25 cellular contexts compared by ENCODE assay signal in genomic region chr6:151097207-151097606, GRCh38.
"Had no signal": no experiment of that assay in that cellular context is flagged by ENCODE, and none has a peak within 500 bp of the region (broad histone marks: within the 10 kb centered on the region; RNA-seq: fewer than 3 reads in every experiment).

No MANE protein-coding gene starts in this region.

- H3K27ac ChIP-seq: epithelial cell of prostate, gastrocnemius medialis, lower lobe of right lung, neural progenitor cell, parathyroid adenoma, thyroid gland, vagina had no signal

- H3K27ac Mint-ChIP-seq: dendritic cell treated with granulocyte-macrophage colony-stimulating factor and Interleukin-4, amounts not matched to agents 40 ng/mL and 50 ng/mL, for 4 days; endodermal cell; naive thymus-derived CD8-positive, alpha-beta T cell; progenitor cell of endocrine pancreas; stimulated activated naive CD8-positive, alpha-beta T cell treated with anti-CD3 and anti-CD28 coated beads, Interleukin-15, amount 100 ng/mL, for 72 hours had no signal

- FAIRE-seq: keratinocyte had no signal

- H3K9me3 ChIP-seq: gastrocnemius medialis, lower lobe of right lung, thyroid gland, vagina had no signal

- ATAC-seq: esophagus mucosa; gastrocnemius medialis; left ventricle myocardium superior; lower lobe of right lung; naive thymus-derived CD8-positive, alpha-beta T cell; sciatic nerve; stimulated activated naive CD8-positive, alpha-beta T cell treated with anti-CD3 and anti-CD28 coated beads, Interleukin-15, amount 100 ng/mL, for 72 hours had no signal

- H3K4me1 Mint-ChIP-seq: naive thymus-derived CD8-positive, alpha-beta T cell had no signal

- H3K4me3 Mint-ChIP-seq: dendritic cell treated with granulocyte-macrophage colony-stimulating factor and Interleukin-4, amounts not matched to agents 40 ng/mL and 50 ng/mL, for 4 days; endodermal cell; naive thymus-derived CD8-positive, alpha-beta T cell; neural progenitor cell; stimulated activated naive CD8-positive, alpha-beta T cell treated with anti-CD3 and anti-CD28 coated beads, Interleukin-15, amount 100 ng/mL, for 72 hours had no signal

- H3K4me2 ChIP-seq: neural progenitor cell, smooth muscle cell had no signal

- H3K27me3 Mint-ChIP-seq: dendritic cell treated with granulocyte-macrophage colony-stimulating factor and Interleukin-4, amounts not matched to agents 40 ng/mL and 50 ng/mL, for 4 days; naive thymus-derived CD8-positive, alpha-beta T cell; progenitor cell of endocrine pancreas; stimulated activated naive CD8-positive, alpha-beta T cell treated with anti-CD3 and anti-CD28 coated beads, Interleukin-15, amount 100 ng/mL, for 72 hours had no signal

- H3K36me3 ChIP-seq: gastrocnemius medialis, neural progenitor cell, thyroid gland, vagina had no signal

- H3K27me3 ChIP-seq: gastrocnemius medialis, neural progenitor cell, thyroid gland, vagina had no signal

- H3K9me3 Mint-ChIP-seq: dendritic cell treated with granulocyte-macrophage colony-stimulating factor and Interleukin-4, amounts not matched to agents 40 ng/mL and 50 ng/mL, for 4 days; endodermal cell; stimulated activated naive CD8-positive, alpha-beta T cell treated with anti-CD3 and anti-CD28 coated beads, Interleukin-15, amount 100 ng/mL, for 72 hours had no signal

- H2AFZ ChIP-seq: neural progenitor cell, parathyroid adenoma had no signal

- H3K9ac ChIP-seq: neural progenitor cell, parathyroid adenoma had no signal

- H3K4me3 ChIP-seq: gastrocnemius medialis, lower lobe of right lung, neural progenitor cell, smooth muscle cell, thyroid gland, vagina had no signal

- H3K4me1 ChIP-seq: gastrocnemius medialis, lower lobe of right lung, neural progenitor cell, parathyroid adenoma had no signal

- DNase-seq: effector CD8-positive, alpha-beta T cell; gastrocnemius medialis; head of caudate nucleus; left ventricle myocardium superior; lower lobe of right lung; naive thymus-derived CD8-positive, alpha-beta T cell; stimulated activated CD4-positive, alpha-beta T cell treated with anti-CD3 and anti-CD28 coated beads, Interleukin-12 subunit alpha, Interleukin-12 subunit beta, amount 100 ng/mL, for 4 hours; stimulated activated CD4-positive, alpha-beta T cell treated with anti-CD3 and anti-CD28 coated beads, Interleukin-1b, Interleukin-23, amount 100 ng/mL, for 48 hours; stimulated activated CD4-positive, alpha-beta T cell treated with anti-CD3 and anti-CD28 coated beads, Interleukin-4, amount 100 ng/mL, for 1 hour; stimulated activated CD8-positive, alpha-beta memory T cell treated with anti-CD3 and anti-CD28 coated beads, Interleukin-4, amount 100 ng/mL, for 48 hours; stimulated activated naive CD4-positive, alpha-beta T cell; stimulated activated naive CD8-positive, alpha-beta T cell treated with anti-CD3 and anti-CD28 coated beads, Interleukin-15, amount 100 ng/mL, for 72 hours; thyroid gland; trophoblast cell had no signal

- H3K79me2 ChIP-seq: parathyroid adenoma had no signal
